ENCODE assay signal across 21 cellular contexts in the genomic region with DNA sequence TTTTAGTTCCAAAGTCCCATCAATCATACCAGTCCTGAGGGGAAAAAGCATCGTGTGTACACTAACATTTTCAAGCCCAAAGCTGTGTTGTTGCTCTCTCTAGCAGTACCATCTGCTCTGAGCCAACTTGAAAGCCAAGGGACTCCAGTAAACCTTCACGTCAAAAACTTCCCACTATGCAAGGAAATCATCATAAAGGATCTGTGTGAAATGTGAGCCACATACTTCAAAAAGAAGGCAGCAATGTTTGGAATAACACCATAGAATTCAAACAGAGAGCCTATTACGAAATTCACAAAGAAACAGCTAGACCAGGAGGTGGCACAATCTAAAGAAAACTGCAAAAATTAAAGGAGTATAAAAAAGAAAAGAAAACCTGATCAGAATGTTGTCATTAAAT.
DNase-seq lines count a peak whose midpoint lies in the region; FAIRE-seq and TF ChIP-seq lines count a peak whose summit lies in the region.
"Had no signal": no experiment of that assay in that cellular context is flagged by ENCODE, and none has a peak within 500 bp of the region (broad histone marks: within the 10 kb centered on the region; RNA-seq: fewer than 3 reads in every experiment).

No MANE protein-coding gene starts in this region.

- CTCF ChIA-PET in HEK293T (lab: Yijun Ruan, JAX) (interaction anchor here (0.7 kb wide), 1 partner anchor 28 kb away, joined by 7 read pairs; no protein-coding TSS in a partner anchor), H1 (lab: Charles Lee; ENCODE audit: partially characterized antibody) (interaction anchor here (0.8 to 1.0 kb wide), 2 partner anchors 18 to 85 kb away, joined by 3 read pairs; no protein-coding TSS in a partner anchor)
- CTCF ChIA-PET in activated CD4-positive, alpha-beta T cell treated with anti-CD3 and anti-CD28 coated beads, Interleukin-2, amount 10 ng/mL, durations not matched to agents 7 days and 5 days (lab: Charles Lee): no interaction called here

- peaks cover 0 to 10% of the 10 kb centered on the region in 2 experiments; a peak in 2 of 4 replicates for H3K79me2 ChIP-seq in H1 (ENCODE audit: control insufficient read depth in 1 of 2, insufficient read depth in 2 of 2, low read length in 2 of 2)

- H3K36me3 ChIP-seq in H1 (ENCODE audit: control insufficient read depth in 2 of 4, insufficient read depth in 4 of 4, low read length in 3 of 4): peaks cover 0 to 59% (median 24%) of the 10 kb centered on the region in 4 experiments; a peak in 7 of 8 replicates
- no peaks in the 10 kb centered on the region for H3K36me3 ChIP-seq in uterus
- H3K36me3 ChIP-seq: cardiac muscle cell, left lung, tibial nerve had no signal

- H3K27me3 ChIP-seq in H1 (replicated peaks in 1 of 4; ENCODE audit: control insufficient read depth in 3 of 4, extremely low read depth in 1 of 4, insufficient read depth in 3 of 4, low read length in 3 of 4) (no peaks in the 10 kb centered on the region), uterus (no peaks in the 10 kb centered on the region)
- H3K27me3 ChIP-seq: cardiac muscle cell, dorsolateral prefrontal cortex, left lung, tibial nerve had no signal

- H3K27ac ChIP-seq in H1 (ENCODE audit: low read depth, low read length) (no peak overlapping the region), uterus (no peak overlapping the region)
- H3K27ac ChIP-seq: cardiac muscle cell, dorsolateral prefrontal cortex, left lung, RWPE1, tibial nerve had no signal

- no peak overlapping the region for H2BK15ac ChIP-seq in H1 (ENCODE audit: low read length)

- H3K4me1 ChIP-seq in H1 (replicated peaks in 1 of 4; ENCODE audit: control insufficient read depth in 3 of 4, insufficient read depth in 4 of 4, low read length in 3 of 4) (peaks cover 0 to 8% (median 1%) of the 10 kb centered on the region in 4 experiments; a peak in 2 of 7 replicates), uterus (no peaks in the 10 kb centered on the region)
- H3K4me1 ChIP-seq: Caco-2, left lung, tibial nerve had no signal

- H3K18ac ChIP-seq in H1 (ENCODE audit: extremely low read depth, low read length): no peak overlapping the region

- H3K27ac Mint-ChIP-seq in osteocyte (ENCODE audit: unreplicated experiment): peak overlapping the region; percentile 85
- H3K27ac Mint-ChIP-seq in activated CD4-positive, alpha-beta T cell treated with anti-CD3 and anti-CD28 coated beads, Interleukin-2, amount 10 ng/mL, durations not matched to agents 7 days and 5 days: no peak overlapping the region
- H3K27ac Mint-ChIP-seq: activated naive CD8-positive, alpha-beta T cell treated with anti-CD3 and anti-CD28 coated beads, Interleukin-2, amount 10 ng/mL, durations not matched to agents 7 days and 5 days; stimulated activated naive B cell treated with anti-CD40 and anti-IgM and Interleukin-4, amounts not matched to agents 10 μg/mL and 1 μg/mL and 100 μg/mL, for 72 hours had no signal

- no peak overlapping the region for H2AFZ ChIP-seq in H1 (ENCODE audit: low read length)

- peaks cover 2% of the 10 kb centered on the region for H3K36me3 Mint-ChIP-seq in osteocyte (ENCODE audit: unreplicated experiment)
- H3K36me3 Mint-ChIP-seq in activated CD4-positive, alpha-beta T cell treated with anti-CD3 and anti-CD28 coated beads, Interleukin-2, amount 10 ng/mL, durations not matched to agents 7 days and 5 days (ENCODE audit: low read depth): no peaks in the 10 kb centered on the region
- H3K36me3 Mint-ChIP-seq: activated naive CD8-positive, alpha-beta T cell treated with anti-CD3 and anti-CD28 coated beads, Interleukin-2, amount 10 ng/mL, durations not matched to agents 7 days and 5 days; stimulated activated naive B cell treated with anti-CD40 and anti-IgM and Interleukin-4, amounts not matched to agents 10 μg/mL and 1 μg/mL and 100 μg/mL, for 72 hours had no signal

- H3K9me3 ChIP-seq in H1 (ENCODE audit: insufficient read depth in 2 of 2, low read depth in 1 of 2, low read length in 1 of 2) (no peaks in the 10 kb centered on the region), uterus (no peaks in the 10 kb centered on the region)
- H3K9me3 ChIP-seq: Caco-2, left lung had no signal

- POLR2A ChIA-PET in HEK293T (lab: Yijun Ruan, JAX): interaction anchor here (0.7 kb wide), 1 partner anchor 19 kb away, joined by 6 read pairs; no protein-coding TSS in a partner anchor
- POLR2A ChIA-PET in H1 (lab: Charles Lee; ENCODE audit: partially characterized antibody): interaction anchor here (0.6 to 6.5 kb wide), 16 partner anchors 8 to 425 kb away, joined by 3 to 28 read pairs (median 5); no protein-coding TSS in a partner anchor
- POLR2A ChIA-PET in activated CD4-positive, alpha-beta T cell treated with anti-CD3 and anti-CD28 coated beads, Interleukin-2, amount 10 ng/mL, durations not matched to agents 7 days and 5 days (lab: Charles Lee): no interaction called here

- H3K4me2 ChIP-seq in H1 (ENCODE audit: insufficient read depth in 1 of 2, low read depth in 2 of 2, low read length in 2 of 2): no peak overlapping the region

- no peak overlapping the region for H2BK5ac ChIP-seq in H1 (ENCODE audit: low read depth, low read length)

- no peak overlapping the region for H3K9ac ChIP-seq in H1 (replicated peaks in 1 of 4; ENCODE audit: extremely low read depth in 1 of 4, low read depth in 3 of 4, low read length in 3 of 4)

- TF ChIP-seq POLR2A in H1 (IDR thresholded peaks at IDR 0.05; ENCODE audit: control extremely low read depth in 1 of 2, low read depth in 2 of 2, low read length in 2 of 2) (peak; percentile 28 to 76; a peak in 2 of 3 replicates), uterus (IDR thresholded peaks at IDR 0.05) (no peak)

- H4K5ac ChIP-seq in H1 (ENCODE audit: insufficient read length, low read depth, low read length): no peak overlapping the region

- H2BK120ac ChIP-seq in H1 (replicated peaks; ENCODE audit: low read depth, low read length): no peak overlapping the region

- WGBS in H1 (ENCODE audit: extremely low coverage in 1 of 2, insufficient coverage in 1 of 2, insufficient read length in 1 of 2, insufficient replicate concordance in 2 of 2, low coverage in 1 of 2, low lambda C conversion rate in 2 of 2, missing lambda C conversion rate in 1 of 2), 2 experiments: 52% methylated on average over 3 of the region's 3 CpGs; no CpG with 5 or more reads in 1 of the 2 experiments

- H3K4me3 Mint-ChIP-seq in osteocyte (ENCODE audit: unreplicated experiment): peak overlapping the region; percentile 53
- H3K4me3 Mint-ChIP-seq in activated CD4-positive, alpha-beta T cell treated with anti-CD3 and anti-CD28 coated beads, Interleukin-2, amount 10 ng/mL, durations not matched to agents 7 days and 5 days: no peak overlapping the region
- H3K4me3 Mint-ChIP-seq: activated naive CD8-positive, alpha-beta T cell treated with anti-CD3 and anti-CD28 coated beads, Interleukin-2, amount 10 ng/mL, durations not matched to agents 7 days and 5 days; stimulated activated naive B cell treated with anti-CD40 and anti-IgM and Interleukin-4, amounts not matched to agents 10 μg/mL and 1 μg/mL and 100 μg/mL, for 72 hours had no signal

- intact Hi-C loops in uterus (cut with DNase I; ENCODE audit: low total_unique reads): no loop called here

- no peak overlapping the region for H3K4me3 ChIP-seq in H1 (ENCODE audit: extremely low read depth in 1 of 4, insufficient read depth in 2 of 4, low read depth in 3 of 4, low read length in 4 of 4)
- no peak overlapping the region for H3K4me3 ChIP-seq in uterus
- H3K4me3 ChIP-seq: cardiac muscle cell, left lung, tibial nerve had no signal

- no peak overlapping the region for H2BK20ac ChIP-seq in H1 (ENCODE audit: low read length)

- H3K23ac ChIP-seq in H1 (ENCODE audit: insufficient read length): no peak overlapping the region

- H3K27me3 Mint-ChIP-seq in osteocyte (ENCODE audit: unreplicated experiment): no peaks in the 10 kb centered on the region
- no peaks in the 10 kb centered on the region for H3K27me3 Mint-ChIP-seq in activated CD4-positive, alpha-beta T cell treated with anti-CD3 and anti-CD28 coated beads, Interleukin-2, amount 10 ng/mL, durations not matched to agents 7 days and 5 days
- H3K27me3 Mint-ChIP-seq: activated naive CD8-positive, alpha-beta T cell treated with anti-CD3 and anti-CD28 coated beads, Interleukin-2, amount 10 ng/mL, durations not matched to agents 7 days and 5 days; stimulated activated naive B cell treated with anti-CD40 and anti-IgM and Interleukin-4, amounts not matched to agents 10 μg/mL and 1 μg/mL and 100 μg/mL, for 72 hours had no signal

- H3K79me1 ChIP-seq in H1 (ENCODE audit: low read depth, low read length): no peaks in the 10 kb centered on the region

- no peak overlapping the region for H4K8ac ChIP-seq in H1 (ENCODE audit: extremely low read depth, insufficient read depth, low read length)

- no peak for FAIRE-seq in H1 (lab: Jason Lieb, UNC)

- TF ChIP-seq EP300 in H1 (IDR thresholded peaks at IDR 0.05; ENCODE audit: borderline replicate concordance in 1 of 2, low read depth in 2 of 2, low read length in 2 of 2): no peak

- no peaks in the 10 kb centered on the region for H3K23me2 ChIP-seq in H1 (ENCODE audit: low read depth, low read length)

- H4K91ac ChIP-seq in H1 (replicated peaks; ENCODE audit: insufficient read length, low read length): no peak overlapping the region

- no peak for TF ChIP-seq CTCF in H1 (IDR thresholded peaks at IDR 0.05; ENCODE audit: control extremely low read depth in 1 of 3, insufficient read depth in 1 of 3, low read depth in 1 of 3, low read length in 3 of 3)
- peak; percentile 42 for TF ChIP-seq CTCF in osteocyte (IDR thresholded peaks at IDR 0.05)
- TF ChIP-seq CTCF in uterus (IDR thresholded peaks at IDR 0.05): no peak

- TF ChIP-seq RAD21 in H1 (IDR thresholded peaks at IDR 0.05 in 1 of 2, conservative IDR thresholded peaks at IDR 0.05 in 1 of 2; ENCODE audit: low read depth in 2 of 2, low read length in 2 of 2): no peak

- peaks cover 0 to 6% of the 10 kb centered on the region in 2 experiments for H4K20me1 ChIP-seq in H1 (replicated peaks in 1 of 2; ENCODE audit: control insufficient read depth in 1 of 2, insufficient read depth in 2 of 2, low read length in 2 of 2)

- no peak overlapping the region for H2AK5ac ChIP-seq in H1 (ENCODE audit: low read depth, low read length)

- no peak overlapping the region for H2BK12ac ChIP-seq in H1 (ENCODE audit: low read depth, low read length)

- H3K14ac ChIP-seq in H1 (ENCODE audit: insufficient read length): no peak overlapping the region

- H3K56ac ChIP-seq in H1 (replicated peaks; ENCODE audit: insufficient read length, low read depth, low read length): no peak overlapping the region

- no peak overlapping the region for H3K4ac ChIP-seq in H1 (replicated peaks; ENCODE audit: insufficient read length, low read depth, low read length)

- H3K9me3 Mint-ChIP-seq in osteocyte (ENCODE audit: unreplicated experiment): peaks cover 10% of the 10 kb centered on the region
- H3K9me3 Mint-ChIP-seq in activated CD4-positive, alpha-beta T cell treated with anti-CD3 and anti-CD28 coated beads, Interleukin-2, amount 10 ng/mL, durations not matched to agents 7 days and 5 days: no peaks in the 10 kb centered on the region
- H3K9me3 Mint-ChIP-seq: stimulated activated naive B cell treated with anti-CD40 and anti-IgM and Interleukin-4, amounts not matched to agents 10 μg/mL and 1 μg/mL and 100 μg/mL, for 72 hours had no signal

- DNase-seq in HEK293T (ENCODE audit: extremely low spot score): peak; percentile 4
- peak; percentile 74 for DNase-seq in NCI-H446 treated with DMSO at 0.1 percent for 48 hours (lab: John Stamatoyannopoulos, UW)
- no peak for DNase-seq in H1 (ENCODE audit: low read depth in 1 of 2, low spot score in 2 of 2)
- no peak for DNase-seq in osteocyte (ENCODE audit: extremely low spot score, unreplicated experiment)
- no peak for DNase-seq in uterus
- no peak for DNase-seq in epidermal melanocyte (ENCODE audit: insufficient read length, low spot score)
- no peak for DNase-seq in activated CD4-positive, alpha-beta T cell treated with anti-CD3 and anti-CD28 coated beads, Interleukin-2, amount 10 ng/mL, durations not matched to agents 7 days and 5 days
- no peak for DNase-seq in RPMI8226
- DNase-seq: activated naive CD8-positive, alpha-beta T cell treated with anti-CD3 and anti-CD28 coated beads, Interleukin-2, amount 10 ng/mL, durations not matched to agents 7 days and 5 days; AML-193; Caco-2; dorsolateral prefrontal cortex; EL; left lung; NCI-H1417; NK-92 treated with Interleukin-12 subunit alpha and Interleukin-12 subunit beta, amount 100 ng/mL, for 24 hours; stimulated activated naive B cell treated with anti-CD40 and anti-IgM and Interleukin-4, amounts not matched to agents 10 μg/mL and 1 μg/mL and 100 μg/mL, for 72 hours; T1000 had no signal

- peaks cover 17% of the 10 kb centered on the region for H3K4me1 Mint-ChIP-seq in osteocyte (ENCODE audit: unreplicated experiment)
- H3K4me1 Mint-ChIP-seq in activated CD4-positive, alpha-beta T cell treated with anti-CD3 and anti-CD28 coated beads, Interleukin-2, amount 10 ng/mL, durations not matched to agents 7 days and 5 days: no peaks in the 10 kb centered on the region
- H3K4me1 Mint-ChIP-seq: activated naive CD8-positive, alpha-beta T cell treated with anti-CD3 and anti-CD28 coated beads, Interleukin-2, amount 10 ng/mL, durations not matched to agents 7 days and 5 days; stimulated activated naive B cell treated with anti-CD40 and anti-IgM and Interleukin-4, amounts not matched to agents 10 μg/mL and 1 μg/mL and 100 μg/mL, for 72 hours had no signal

Comparison
In these comparisons a context has a peak if more than half of its experiments do, and no peak if none do; other contexts are left out.
1. DNase-seq: peak in HEK293T (single experiment) and NCI-H446 treated with DMSO at 0.1 percent for 48 hours (single experiment); none in H1 (0 of 2), osteocyte (single experiment), uterus (0 of 2), epidermal melanocyte (single experiment), activated CD4-positive, alpha-beta T cell treated with anti-CD3 and anti-CD28 coated beads, Interleukin-2, amount 10 ng/mL, durations not matched to agents 7 days and 5 days (single experiment) and RPMI8226 (single experiment).
2. POLR2A ChIP-seq: peak in H1 (2 of 2); none in uterus (0 of 2).